In the genomic region with DNA sequence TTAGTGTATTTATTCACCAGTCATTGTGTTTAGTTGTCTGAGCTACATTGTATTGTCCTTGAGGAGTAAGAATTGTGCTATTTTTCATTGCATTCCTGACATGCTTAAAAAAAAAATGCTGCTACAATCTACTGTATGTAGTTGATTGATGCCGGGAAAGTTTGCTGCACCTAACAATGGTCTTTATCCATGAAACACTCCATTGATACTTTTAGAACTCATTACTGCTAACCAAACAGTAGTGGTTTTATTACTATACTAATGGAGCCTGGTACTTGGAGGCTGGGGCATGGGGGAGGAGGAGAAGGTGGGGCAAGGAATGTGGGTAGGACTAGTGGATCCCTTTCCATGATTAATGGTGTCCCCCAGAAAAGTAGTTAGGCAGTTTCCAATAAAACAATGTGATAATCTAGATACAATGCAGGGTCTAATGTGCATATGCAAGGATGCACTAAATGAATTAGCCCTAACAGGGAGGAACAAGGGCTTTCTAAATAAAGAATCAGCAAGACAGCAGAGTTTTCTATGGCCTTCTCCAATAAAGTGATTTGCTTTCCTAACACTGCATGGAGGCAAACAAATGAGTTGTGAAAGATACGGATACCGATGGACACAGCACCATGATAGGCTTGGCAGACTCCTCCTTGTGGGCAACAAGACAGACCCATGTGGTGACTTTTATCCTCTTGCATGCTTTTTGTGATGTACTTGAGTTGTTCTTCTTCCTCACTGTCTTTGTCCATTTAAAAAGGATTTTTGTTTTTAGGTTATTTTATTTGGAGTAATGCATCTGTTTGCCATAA, we compare ENCODE assay signal across 1 cellular context.
TF ChIP-seq lines count a peak whose summit lies in the region.

No MANE protein-coding gene starts in this region.

TF ChIP-seq in HEK293T, 16 proteins besides CTCF, POLR2A, EP300 and RAD21 (continued from another document):
- TF ChIP-seq CTBP1 (IDR thresholded peaks at IDR 0.05; ENCODE audit: borderline replicate concordance), result no peak
- TF ChIP-seq LEF1 (IDR thresholded peaks at IDR 0.05; ENCODE audit: borderline replicate concordance), result no peak
- no peak for TF ChIP-seq SUZ12 (IDR thresholded peaks at IDR 0.05)
TF ChIP-seq in HEK293T: peak in this region for 0.
